6 cellular contexts compared by ENCODE assay signal in genomic region chr1:6198646-6199297, GRCh38. TPM values are rescaled to one million over a fixed set of nuclear protein-coding genes. Genes with fewer than 3 reads are reported as not detected.
DNase-seq lines count a peak whose midpoint lies in the region; TF ChIP-seq lines count a peak whose summit lies in the region.

No MANE protein-coding gene starts in this region.

- no peak overlapping the region for H2AFZ ChIP-seq in SU-DHL-6 (ENCODE audit: low read depth, low read length, severe bottlenecking)

- intact Hi-C loops in cardiac septum (cut with DNase I), result loop anchor here (5.0 kb wide), 1 partner anchor 194 kb away; the partner anchor contains the start of gene ACOT7

- H3F3A ChIP-seq in SU-DHL-6 (ENCODE audit: insufficient read depth), result no peaks in the 10 kb centered on the region

- H3K9me2 ChIP-seq in SU-DHL-6 (replicated peaks; ENCODE audit: insufficient read depth, low read length), result no peaks in the 10 kb centered on the region

- H3K4me3 ChIP-seq in cardiac muscle cell (peak overlapping the region; percentile 99), SU-DHL-6 (ENCODE audit: insufficient read depth, low read length, poor library complexity, severe bottlenecking) (peak overlapping the region; percentile 83), iPS-15b (ENCODE audit: low read depth, low read length) (peak overlapping the region; percentile 97)

- peaks cover 28% of the 10 kb centered on the region for H3K79me2 ChIP-seq in SU-DHL-6 (ENCODE audit: insufficient read depth, low read length)

- no peak for DNase-seq in cardiac muscle cell (ENCODE audit: low read depth in 1 of 2, low spot score in 1 of 2)
- no peak for DNase-seq in cardiac septum (ENCODE audit: low spot score)
- DNase-seq in NCI-H1105 treated with DMSO at 0.1 percent for 48 hours (lab: John Stamatoyannopoulos, UW), result no peak
- DNase-seq in cerebellar nuclear complex (lab: John Stamatoyannopoulos, UW), result no peak

- H3K9ac ChIP-seq in SU-DHL-6 (ENCODE audit: low read length) (peak overlapping the region; percentile 96), iPS-15b (ENCODE audit: low read depth, low read length) (peak overlapping the region; percentile 94)

- peaks cover 23% of the 10 kb centered on the region for H3K36me3 ChIP-seq in cardiac muscle cell
- no peaks in the 10 kb centered on the region for H3K36me3 ChIP-seq in SU-DHL-6 (ENCODE audit: low read length)
- peaks cover 18% of the 10 kb centered on the region for H3K36me3 ChIP-seq in iPS-15b (ENCODE audit: control insufficient read depth, insufficient read depth, low read length)

- H3K4me2 ChIP-seq in SU-DHL-6 (ENCODE audit: low read depth, low read length, poor library complexity, severe bottlenecking), result peak overlapping the region; percentile 81

- no peaks in the 10 kb centered on the region for H3K9me3 ChIP-seq in cardiac muscle cell (ENCODE audit: low read depth)
- H3K9me3 ChIP-seq in SU-DHL-6 (ENCODE audit: insufficient read depth, low read length), result no peaks in the 10 kb centered on the region
- no peaks in the 10 kb centered on the region for H3K9me3 ChIP-seq in iPS-15b (ENCODE audit: control insufficient read depth, insufficient read depth, low read length)

- no peaks in the 10 kb centered on the region for H4K20me1 ChIP-seq in SU-DHL-6 (ENCODE audit: low read depth, low read length)

- H3K4me1 ChIP-seq in cardiac muscle cell (ENCODE audit: low read depth) (peaks cover 14% of the 10 kb centered on the region), iPS-15b (ENCODE audit: control insufficient read depth, insufficient read depth, low read length) (peaks cover 12% of the 10 kb centered on the region)

- TF ChIP-seq CTCF in cardiac muscle cell (IDR thresholded peaks at IDR 0.05; ENCODE audit: low read depth, low read length) (no peak), SU-DHL-6 (IDR thresholded peaks at IDR 0.05; ENCODE audit: insufficient read depth, low read length, poor library complexity, severe bottlenecking) (no peak)

- H3K27me3 ChIP-seq in cardiac muscle cell (no peaks in the 10 kb centered on the region), SU-DHL-6 (ENCODE audit: low read length) (no peaks in the 10 kb centered on the region), iPS-15b (ENCODE audit: control insufficient read depth, insufficient read depth, low read length) (no peaks in the 10 kb centered on the region)

- peak overlapping the region; percentile 91 for H3K27ac ChIP-seq in cardiac muscle cell
- peak overlapping the region; percentile 53 for H3K27ac ChIP-seq in SU-DHL-6 (ENCODE audit: low read depth, low read length)

RNA-seq across cellular contexts. Expression of gene RPL22, which starts 0.6 kb away (rescaled TPM):
- total RNA-seq in cardiac muscle cell (101 and 132 TPM in 2 replicates), cardiac septum (205 TPM)
- polyA plus RNA-seq in cardiac muscle cell, result 123 and 130 TPM in 2 replicates

RNA-seq across cellular contexts. Expression of gene RNF207, which starts 7.1 kb away (rescaled TPM):
- total RNA-seq in cardiac muscle cell (198 and 273 TPM in 2 replicates), cardiac septum (91.0 TPM)
- polyA plus RNA-seq in cardiac muscle cell, result 166 and 180 TPM in 2 replicates

RNA-seq across cellular contexts. Expression of gene CHD5, which starts 18.7 kb away (rescaled TPM):
- total RNA-seq in cardiac muscle cell (0.11 and 0.24 TPM in 2 replicates), cardiac septum (0.81 TPM)
- polyA plus RNA-seq in cardiac muscle cell, result 0.11 TPM in 1 of 2 replicates, not detected in the other

RNA-seq across cellular contexts. Expression of gene ICMT, which starts 37.0 kb away (rescaled TPM):
- 45.4 and 72.2 TPM in 2 replicates for total RNA-seq in cardiac muscle cell
- 40.6 and 54.3 TPM in 2 replicates for polyA plus RNA-seq in cardiac muscle cell
- total RNA-seq in cardiac septum, result 71.2 TPM

RNA-seq across cellular contexts. Expression of gene HES3, which starts 45.2 kb away (rescaled TPM):
- total RNA-seq in cardiac muscle cell (not detected in 2 replicates), cardiac septum (not detected)
- not detected in 2 replicates for polyA plus RNA-seq in cardiac muscle cell
